11 cellular contexts compared by ENCODE assay signal in genomic region chr17:50096758-50097157, GRCh38. TPM values are rescaled to one million over a fixed set of nuclear protein-coding genes. Genes with fewer than 3 reads are reported as not detected.
A peak's percentile ranks its signal among the peaks of the same experiment; 100 is the strongest.
DNase-seq lines count a peak whose midpoint lies in the region; ATAC-seq and TF ChIP-seq lines count a peak whose summit lies in the region.
"Had no signal": no experiment of that assay in that cellular context is flagged by ENCODE, and none has a peak within 500 bp of the region (broad histone marks: within the 10 kb centered on the region; RNA-seq: fewer than 3 reads in every experiment).

No MANE protein-coding gene starts in this region.

- intact Hi-C loops in esophagus muscularis mucosa (cut with DNase I), result no loop called here

- H3K9me2 ChIP-seq in neural cell (ENCODE audit: insufficient read depth, low read length), result no peaks in the 10 kb centered on the region

- H3K9me3 ChIP-seq in esophagus muscularis mucosa, result no peaks in the 10 kb centered on the region
- H3K9me3 ChIP-seq in neural cell (ENCODE audit: low read length), result no peaks in the 10 kb centered on the region
- H3K9me3 ChIP-seq: mucosa of descending colon had no signal

- peak overlapping the region; percentile 88 to 93 (median 90) for H3K27ac ChIP-seq in esophagus muscularis mucosa (replicated peaks in 1 of 4)
- H3K27ac ChIP-seq in neural cell (ENCODE audit: low read length), result no peak overlapping the region

- no peaks in the 10 kb centered on the region for H3K9me3 Mint-ChIP-seq in stimulated activated naive CD8-positive, alpha-beta T cell treated with anti-CD3 and anti-CD28 coated beads, Interleukin-15, Interleukin-2, amounts not matched to agents 100 ng/mL and 50 ng/mL, for 24 hours
- H3K9me3 Mint-ChIP-seq: activated T-helper 2 cell treated with anti-CD3 and anti-CD28 coated beads, Interferon-gamma antibody, Interleukin-2, Interleukin-4, amounts not matched to agents 10 μg/mL and 5 μg/mL and 100 μg/mL, durations not matched to agents 14 hours and 24 hours and 36 hours; stimulated activated memory B cell treated with anti-CD40 and anti-IgM and Interleukin-4, amounts not matched to agents 10 μg/mL and 1 μg/mL and 100 μg/mL, for 72 hours had no signal

- no peak for TF ChIP-seq EP300 in esophagus muscularis mucosa (IDR thresholded peaks at IDR 0.05)
- TF ChIP-seq EP300 in neural cell (conservative IDR thresholded peaks at IDR 0.05; ENCODE audit: poor library complexity, severe bottlenecking), result no peak

- H3K79me2 ChIP-seq in neural cell (replicated peaks; ENCODE audit: insufficient read depth, low read length), result peaks cover 9% of the 10 kb centered on the region

- TF ChIP-seq RAD21 in neural cell (conservative IDR thresholded peaks at IDR 0.05), result no peak

- no peak for DNase-seq in stimulated activated naive CD8-positive, alpha-beta T cell treated with anti-CD3 and anti-CD28 coated beads, Interleukin-15, Interleukin-2, amounts not matched to agents 100 U/mL and 50 U/mL, for 24 hours
- DNase-seq in esophagus muscularis mucosa (ENCODE audit: extremely low spot score) (no peak), NCI-H1694 treated with DMSO at 0.1 percent for 48 hours (lab: John Stamatoyannopoulos, UW) (no peak), AG08396 (ENCODE audit: low spot score) (no peak)
- no peak for DNase-seq in central memory CD4-positive, alpha-beta T cell

- H3K36me3 Mint-ChIP-seq in stimulated activated naive CD8-positive, alpha-beta T cell treated with anti-CD3 and anti-CD28 coated beads, Interleukin-15, Interleukin-2, amounts not matched to agents 100 ng/mL and 50 ng/mL, for 24 hours (ENCODE audit: low read depth), result no peaks in the 10 kb centered on the region

- H3K4me3 ChIP-seq in esophagus muscularis mucosa (peak overlapping the region; percentile 77 to 96 (median 86)), neural cell (ENCODE audit: low read length) (peak overlapping the region; percentile 97)
- H3K4me3 ChIP-seq: mucosa of descending colon had no signal

- no peaks in the 10 kb centered on the region for H4K20me1 ChIP-seq in neural cell (ENCODE audit: insufficient read depth)

- ATAC-seq in stimulated activated naive CD8-positive, alpha-beta T cell treated with anti-CD3 and anti-CD28 coated beads, Interleukin-15, Interleukin-2, amounts not matched to agents 100 U/mL and 50 U/mL, for 24 hours, result no peak
- ATAC-seq in GM18870 (IDR thresholded peaks at IDR 0.05; ENCODE audit: unreplicated experiment), result no peak
- ATAC-seq: mucosa of descending colon; stimulated activated memory B cell treated with anti-CD40 and anti-IgM and Interleukin-4, amounts not matched to agents 10 μg/mL and 1 μg/mL and 100 μg/mL, for 72 hours had no signal

- H3K36me3 ChIP-seq in esophagus muscularis mucosa (peaks cover 16 to 44% (median 36%) of the 10 kb centered on the region in 4 donors), neural cell (ENCODE audit: insufficient read depth, low read length) (no peaks in the 10 kb centered on the region)

- no peaks in the 10 kb centered on the region for H3K27me3 ChIP-seq in esophagus muscularis mucosa
- no peaks in the 10 kb centered on the region for H3K27me3 ChIP-seq in neural cell (ENCODE audit: insufficient read depth, low read depth, low read length)

- H3K4me1 Mint-ChIP-seq in stimulated activated naive CD8-positive, alpha-beta T cell treated with anti-CD3 and anti-CD28 coated beads, Interleukin-15, Interleukin-2, amounts not matched to agents 100 ng/mL and 50 ng/mL, for 24 hours (ENCODE audit: low read depth), result peaks cover 31% of the 10 kb centered on the region

- no peaks in the 10 kb centered on the region for H3K27me3 Mint-ChIP-seq in stimulated activated naive CD8-positive, alpha-beta T cell treated with anti-CD3 and anti-CD28 coated beads, Interleukin-15, Interleukin-2, amounts not matched to agents 100 ng/mL and 50 ng/mL, for 24 hours
- H3K27me3 Mint-ChIP-seq: stimulated activated memory B cell treated with anti-CD40 and anti-IgM and Interleukin-4, amounts not matched to agents 10 μg/mL and 1 μg/mL and 100 μg/mL, for 72 hours had no signal

- TF ChIP-seq CTCF in esophagus muscularis mucosa (IDR thresholded peaks at IDR 0.05), result no peak
- no peak for TF ChIP-seq CTCF in neural cell (IDR thresholded peaks at IDR 0.05; ENCODE audit: poor library complexity, severe bottlenecking)

- H3K4me2 ChIP-seq in neural cell (ENCODE audit: low read length), result no peak overlapping the region

- WGBS in esophagus muscularis mucosa, result 33% methylated on average over 1 of the region's 3 CpGs

- H3K9ac ChIP-seq in neural cell (ENCODE audit: low read length), result no peak overlapping the region

- peaks cover 53 to 74% (median 72%) of the 10 kb centered on the region in 4 donors for H3K4me1 ChIP-seq in esophagus muscularis mucosa

- peak overlapping the region; percentile 87 for H3K4me3 Mint-ChIP-seq in stimulated activated naive CD8-positive, alpha-beta T cell treated with anti-CD3 and anti-CD28 coated beads, Interleukin-15, Interleukin-2, amounts not matched to agents 100 ng/mL and 50 ng/mL, for 24 hours

- H3K27ac Mint-ChIP-seq in stimulated activated naive CD8-positive, alpha-beta T cell treated with anti-CD3 and anti-CD28 coated beads, Interleukin-15, Interleukin-2, amounts not matched to agents 100 ng/mL and 50 ng/mL, for 24 hours, result no peak overlapping the region
- H3K27ac Mint-ChIP-seq: activated T-helper 2 cell treated with anti-CD3 and anti-CD28 coated beads, Interferon-gamma antibody, Interleukin-2, Interleukin-4, amounts not matched to agents 10 μg/mL and 5 μg/mL and 100 μg/mL, durations not matched to agents 14 hours and 24 hours and 36 hours had no signal

- H2AFZ ChIP-seq in neural cell (ENCODE audit: low read depth, low read length), result no peak overlapping the region

- no peaks in the 10 kb centered on the region for H3F3A ChIP-seq in neural cell (ENCODE audit: insufficient read depth, low read length, poor library complexity, severe bottlenecking)

- no peak for TF ChIP-seq POLR2A in esophagus muscularis mucosa (IDR thresholded peaks at IDR 0.05; ENCODE audit: low read depth)

TF ChIP-seq in neural cell, 6 proteins besides CTCF, POLR2A, EP300 and RAD21:
- no peak for TF ChIP-seq MXI1 (conservative IDR thresholded peaks at IDR 0.05; ENCODE audit: poor library complexity, severe bottlenecking)
- TF ChIP-seq EZH2 (IDR thresholded peaks at IDR 0.05; ENCODE audit: borderline replicate concordance, insufficient read depth, low read length, poor library complexity, severe bottlenecking), result no peak
- no peak for TF ChIP-seq SMC3 (conservative IDR thresholded peaks at IDR 0.05; ENCODE audit: poor library complexity)
- no peak for TF ChIP-seq REST (IDR thresholded peaks at IDR 0.05; ENCODE audit: borderline replicate concordance)
- no peak for TF ChIP-seq POLR2AphosphoS5 (IDR thresholded peaks at IDR 0.05)
- TF ChIP-seq TAF1 (IDR thresholded peaks at IDR 0.05; ENCODE audit: low read depth), result no peak

RNA-seq across cellular contexts. Expression of gene PDK2, which starts 1.6 kb away (rescaled TPM):
- 100 to 1,000 TPM in 1 of 4 donors, 10 to 100 TPM in 3; 31.6 to 118 (median 61.4) TPM for total RNA-seq in esophagus muscularis mucosa
- polyA plus RNA-seq in neural cell, result 36.2 and 41.7 TPM in 2 replicates
- 31.9 and 37.3 TPM in 2 replicates for polyA minus RNA-seq in neural cell

RNA-seq across cellular contexts. Expression of gene SAMD14, which starts 33.2 kb away (rescaled TPM):
- total RNA-seq in esophagus muscularis mucosa, result 1 to 10 TPM in 3 of 4 donors, under 1 TPM in 1; 0.98 to 1.8 (median 1.5) TPM
- polyA plus RNA-seq in neural cell, result 105 and 128 TPM in 2 replicates
- polyA minus RNA-seq in neural cell, result 77.2 and 83.0 TPM in 2 replicates

RNA-seq across cellular contexts. Expression of gene ITGA3, which starts 40.8 kb away (rescaled TPM):
- 10 to 100 TPM; 38.9 to 96.7 (median 58.6) TPM for total RNA-seq in esophagus muscularis mucosa
- polyA plus RNA-seq in neural cell, result 33.0 and 37.2 TPM in 2 replicates
- 38.1 and 53.8 TPM in 2 replicates for polyA minus RNA-seq in neural cell

RNA-seq across cellular contexts. Expression of gene PPP1R9B, which starts 53.7 kb away (rescaled TPM):
- total RNA-seq in esophagus muscularis mucosa, result 10 to 100 TPM; 20.2 to 46.3 (median 37.5) TPM
- 29.2 and 30.5 TPM in 2 replicates for polyA plus RNA-seq in neural cell
- 56.8 and 70.1 TPM in 2 replicates for polyA minus RNA-seq in neural cell
